Comparison of ENCODE assay signal across 18 cellular contexts in the genomic region with DNA sequence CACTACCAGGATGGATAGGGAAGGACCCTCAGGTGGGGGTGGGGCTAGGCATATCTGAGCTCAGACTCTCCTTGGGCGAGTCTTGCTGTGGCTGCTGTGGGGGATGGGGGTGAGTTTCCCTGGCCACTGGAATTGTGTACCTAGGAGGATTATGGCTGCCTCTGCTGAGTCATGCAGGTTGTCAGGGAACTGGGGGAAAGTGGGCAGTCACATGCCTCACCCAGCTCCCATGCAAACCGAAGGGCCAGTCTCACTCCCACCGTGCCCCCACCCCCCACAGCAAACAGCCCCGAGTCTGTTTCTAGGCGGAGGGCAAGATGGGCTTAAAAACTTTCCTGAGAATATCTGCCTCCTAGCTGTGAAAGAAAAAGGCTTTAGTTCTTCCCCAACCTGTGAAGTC.
DNase-seq lines count a peak whose midpoint lies in the region; ATAC-seq, FAIRE-seq and TF ChIP-seq lines count a peak whose summit lies in the region.
"Had no signal": no experiment of that assay in that cellular context is flagged by ENCODE, and none has a peak within 500 bp of the region (broad histone marks: within the 10 kb centered on the region; RNA-seq: fewer than 3 reads in every experiment).

No MANE protein-coding gene starts in this region.

- peak overlapping the region in 1 of 2 experiments; percentile 39 for H2BK12ac ChIP-seq in mesenchymal stem cell (ENCODE audit: low read length in 2 of 2)

- H3K27ac ChIP-seq in GM23338 (ENCODE audit: low read depth) = no peak overlapping the region
- H3K27ac ChIP-seq in RWPE2 (ENCODE audit: poor library complexity, severe bottlenecking) = no peak overlapping the region
- no peak overlapping the region for H3K27ac ChIP-seq in mesenchymal stem cell (ENCODE audit: low read length, poor library complexity, severe bottlenecking)

- no peak overlapping the region for H2BK15ac ChIP-seq in mesenchymal stem cell (ENCODE audit: low read depth, poor library complexity, severe bottlenecking)

- peak overlapping the region; percentile 54 for H3K27ac Mint-ChIP-seq in Caco-2 (ENCODE audit: unreplicated experiment)
- peak overlapping the region; percentile 85; the same call in 1 of the 2 replicates for H3K27ac Mint-ChIP-seq in GM23338
- no peak overlapping the region for H3K27ac Mint-ChIP-seq in activated naive CD4-positive, alpha-beta T cell treated with anti-CD3 and anti-CD28 coated beads, Interleukin-2, amount 50 U/mL, for 72 hours
- H3K27ac Mint-ChIP-seq: CD8-positive, alpha-beta T cell had no signal

- H3K4me1 ChIP-seq in Caco-2 (no peaks in the 10 kb centered on the region), GM23338 (ENCODE audit: insufficient read depth) (peaks cover 3% of the 10 kb centered on the region; the same call in 1 of the 2 replicates), RWPE2 (ENCODE audit: insufficient read depth, poor library complexity, severe bottlenecking) (no peaks in the 10 kb centered on the region), mesenchymal stem cell (ENCODE audit: control insufficient read depth, insufficient read depth, low read depth, low read length) (no peaks in the 10 kb centered on the region)
- H3K4me1 ChIP-seq: BE2C had no signal

- H3K4me3 Mint-ChIP-seq in Caco-2 (ENCODE audit: unreplicated experiment) = no peak overlapping the region
- H3K4me3 Mint-ChIP-seq in GM23338 = no peak overlapping the region
- H3K4me3 Mint-ChIP-seq: CD8-positive, alpha-beta T cell had no signal

- H3K36me3 ChIP-seq in Caco-2 (ENCODE audit: control insufficient read depth, insufficient read depth, low read length) = no peaks in the 10 kb centered on the region
- no peaks in the 10 kb centered on the region for H3K36me3 ChIP-seq in GM23338 (ENCODE audit: insufficient read depth)
- no peaks in the 10 kb centered on the region for H3K36me3 ChIP-seq in RWPE2 (ENCODE audit: low read depth)
- no peaks in the 10 kb centered on the region for H3K36me3 ChIP-seq in mesenchymal stem cell (ENCODE audit: control insufficient read depth in 1 of 2, insufficient read depth in 2 of 2, low read depth in 1 of 2, low read length in 2 of 2)
- H3K36me3 ChIP-seq: BE2C had no signal

- no peak for TF ChIP-seq CTCF in Caco-2 (IDR thresholded peaks at IDR 0.05; ENCODE audit: insufficient read depth in 1 of 2, low read depth in 1 of 2, low read length in 1 of 2, severe bottlenecking in 1 of 2, unreplicated experiment in 1 of 2)
- no peak for TF ChIP-seq CTCF in GM23338 (conservative IDR thresholded peaks at IDR 0.05; ENCODE audit: low read depth in 2 of 2)
- TF ChIP-seq CTCF in RWPE2 (IDR thresholded peaks at IDR 0.05; ENCODE audit: poor library complexity, severe bottlenecking) = no peak

- H4K91ac ChIP-seq in mesenchymal stem cell (ENCODE audit: low read length) = no peak overlapping the region

- H3K79me2 ChIP-seq in GM23338 (replicated peaks; ENCODE audit: insufficient read depth) = no peaks in the 10 kb centered on the region

- no peaks in the 10 kb centered on the region for H4K20me1 ChIP-seq in GM23338 (replicated peaks; ENCODE audit: insufficient read depth)

- H3K4me3 ChIP-seq in Caco-2 (ENCODE audit: low read depth, low read length) (no peak overlapping the region), GM23338 (no peak overlapping the region), RWPE2 (ENCODE audit: severe bottlenecking) (no peak overlapping the region), mesenchymal stem cell (ENCODE audit: insufficient read depth in 1 of 2, low read depth in 1 of 2, low read length in 2 of 2) (no peak overlapping the region)

- no TSS peak for BruUV-seq in Caco-2 (replicated peaks; lab: Mats Ljungman, UMichigan)

- H3K79me1 ChIP-seq in mesenchymal stem cell (replicated peaks; ENCODE audit: low read length, poor library complexity, severe bottlenecking) = no peaks in the 10 kb centered on the region

- CTCF ChIA-PET in Caco-2 (lab: Charles Lee) = no interaction called here

- DNase-seq in Caco-2 (peak in 1 of 2 experiments; percentile 42), GM23338 (ENCODE audit: low spot score) (no peak), RWPE2 (ENCODE audit: low spot score) (peak; percentile 45), mesenchymal stem cell (no peak), Ammon's horn (ENCODE audit: low spot score) (no peak), urothelium cell line (ENCODE audit: low spot score) (no peak)
- no peak for DNase-seq in activated naive CD4-positive, alpha-beta T cell treated with anti-CD3 and anti-CD28 coated beads, Interleukin-2, amount 50 U/mL, for 72 hours (ENCODE audit: low spot score in 2 of 2)
- DNase-seq: ACHN; BE2C; CD8-positive, alpha-beta T cell; KG1; NCI-H1092 treated with DMSO at 0.1 percent for 48 hours; NCI-H1694 treated with DMSO at 0.1 percent for 48 hours; NCI-H446 treated with DMSO at 0.1 percent for 48 hours; NCI-H774 had no signal

- peaks cover 10% of the 10 kb centered on the region; the same call in 1 of the 2 replicates for H3K9me2 ChIP-seq in GM23338 (ENCODE audit: insufficient read depth)

- POLR2A ChIA-PET in Caco-2 (lab: Charles Lee) = no interaction called here

- no peak overlapping the region for H2BK120ac ChIP-seq in mesenchymal stem cell (ENCODE audit: low read depth, low read length)

- no peak for FAIRE-seq in urothelium cell line (lab: Jason Lieb, UNC)
- FAIRE-seq: G401.6, GM12891, GM19239 had no signal

- no peak overlapping the region for H3K9ac ChIP-seq in mesenchymal stem cell (ENCODE audit: low read length)

- WGBS in mesenchymal stem cell = 89% methylated on average over 5 of the region's 5 CpGs

- H3K27me3 ChIP-seq in Caco-2 (replicated peaks; ENCODE audit: control insufficient read depth, insufficient read depth, low read length) = no peaks in the 10 kb centered on the region
- H3K27me3 ChIP-seq in GM23338 (ENCODE audit: insufficient read depth) = no peaks in the 10 kb centered on the region
- H3K27me3 ChIP-seq in RWPE2 (ENCODE audit: insufficient read depth, poor library complexity, severe bottlenecking) = peaks cover 3% of the 10 kb centered on the region
- H3K27me3 ChIP-seq in mesenchymal stem cell (ENCODE audit: control insufficient read depth in 1 of 2, insufficient read depth in 1 of 2, low read length in 2 of 2) = no peaks in the 10 kb centered on the region

- H3K18ac ChIP-seq in mesenchymal stem cell (ENCODE audit: low read depth in 1 of 2, low read length in 2 of 2) = no peak overlapping the region

- no peak overlapping the region for H3K4ac ChIP-seq in mesenchymal stem cell (ENCODE audit: low read depth in 1 of 2, low read length in 2 of 2)

- no peak overlapping the region for H3K4me2 ChIP-seq in GM23338
- no peak overlapping the region for H3K4me2 ChIP-seq in mesenchymal stem cell (ENCODE audit: low read length, poor library complexity, severe bottlenecking)

- H3K4me1 Mint-ChIP-seq in Caco-2 (ENCODE audit: low read depth, unreplicated experiment) (no peaks in the 10 kb centered on the region), GM23338 (peaks cover 6% of the 10 kb centered on the region; the same call in 2 of the 3 replicates)

- no peak overlapping the region for H2BK5ac ChIP-seq in mesenchymal stem cell (ENCODE audit: low read depth, low read length, poor library complexity, severe bottlenecking)

- no peaks in the 10 kb centered on the region for H3K27me3 Mint-ChIP-seq in Caco-2 (ENCODE audit: insufficient read depth, unreplicated experiment)
- peaks cover 2% of the 10 kb centered on the region for H3K27me3 Mint-ChIP-seq in GM23338 (ENCODE audit: insufficient read depth, low read depth, poor library complexity)

- no peaks in the 10 kb centered on the region for H3K36me3 Mint-ChIP-seq in Caco-2 (ENCODE audit: insufficient read depth, unreplicated experiment)
- H3K36me3 Mint-ChIP-seq in GM23338 (ENCODE audit: low read depth) = peaks cover 2% of the 10 kb centered on the region; the same call in 1 of the 3 replicates
- no peaks in the 10 kb centered on the region for H3K36me3 Mint-ChIP-seq in activated naive CD4-positive, alpha-beta T cell treated with anti-CD3 and anti-CD28 coated beads, Interleukin-2, amount 50 U/mL, for 72 hours
- H3K36me3 Mint-ChIP-seq: CD8-positive, alpha-beta T cell had no signal

- H2AK5ac ChIP-seq in mesenchymal stem cell (ENCODE audit: low read length, severe bottlenecking) = no peak overlapping the region

- peak overlapping the region; percentile 78 for H2AFZ ChIP-seq in GM23338
- no peak overlapping the region for H2AFZ ChIP-seq in mesenchymal stem cell (ENCODE audit: low read depth, low read length)

- intact Hi-C loops in Caco-2 (cut with micrococcal nuclease; ENCODE audit: unreplicated experiment) = no loop called here

- H4K8ac ChIP-seq in mesenchymal stem cell (ENCODE audit: low read length) = peak overlapping the region; percentile 28

- H3K14ac ChIP-seq in mesenchymal stem cell (ENCODE audit: low read length in 2 of 2) = no peak overlapping the region

- peaks cover 26% of the 10 kb centered on the region for H3K9me3 Mint-ChIP-seq in Caco-2 (ENCODE audit: unreplicated experiment)
- H3K9me3 Mint-ChIP-seq in GM23338 = peaks cover 4% of the 10 kb centered on the region; the same call in 1 of the 3 replicates
- H3K9me3 Mint-ChIP-seq in activated naive CD4-positive, alpha-beta T cell treated with anti-CD3 and anti-CD28 coated beads, Interleukin-2, amount 50 U/mL, for 72 hours = peaks cover 17 to 21% of the 10 kb centered on the region in 2 donors

- 0 out of 2 replicates have a peak, but pooled peaks cover 4% of the 10 kb centered on the region for H3K9me3 ChIP-seq in Caco-2
- no peaks in the 10 kb centered on the region for H3K9me3 ChIP-seq in RWPE2 (ENCODE audit: severe bottlenecking)
- H3K9me3 ChIP-seq in mesenchymal stem cell (ENCODE audit: control insufficient read depth, low read length) = peaks cover 9% of the 10 kb centered on the region
- H3K9me3 ChIP-seq: BE2C had no signal

- ATAC-seq in GM23338 = no peak
- ATAC-seq in RWPE2 (ENCODE audit: low read depth) = no peak
- no peak for ATAC-seq in activated naive CD4-positive, alpha-beta T cell treated with anti-CD3 and anti-CD28 coated beads, Interleukin-2, amount 50 U/mL, for 72 hours
- ATAC-seq: CD8-positive, alpha-beta T cell had no signal

- no peak overlapping the region for H3K23ac ChIP-seq in mesenchymal stem cell (ENCODE audit: low read length in 2 of 2)

- H3F3A ChIP-seq in GM23338 (replicated peaks; ENCODE audit: low read depth) = no peaks in the 10 kb centered on the region

TF ChIP-seq in GM23338, 12 proteins besides CTCF, POLR2A, EP300 and RAD21 (continues in another document):
- TF ChIP-seq NANOG (IDR thresholded peaks at IDR 0.05; ENCODE audit: borderline replicate concordance) (no peak), POLR2AphosphoS5 (IDR thresholded peaks at IDR 0.05; ENCODE audit: low read depth) (no peak), ZNF331 (CRISPR knock-in tag; IDR thresholded peaks at IDR 0.05; ENCODE audit: low read depth) (no peak), JUNB (IDR thresholded peaks at IDR 0.05; ENCODE audit: unreplicated experiment) (no peak), EZH2phosphoT487 (IDR thresholded peaks at IDR 0.05; ENCODE audit: unreplicated experiment) (no peak), EZH2 (IDR thresholded peaks at IDR 0.05; ENCODE audit: low read depth, unreplicated experiment) (no peak)

Comparison
In these comparisons a context has a peak if more than half of its experiments do, and no peak if none do; other contexts are left out.
1. H3K27ac Mint-ChIP-seq: peak in Caco-2 (single experiment) and GM23338 (single experiment); none in activated naive CD4-positive, alpha-beta T cell treated with anti-CD3 and anti-CD28 coated beads, Interleukin-2, amount 50 U/mL, for 72 hours (0 of 2).